13 cellular contexts compared by ENCODE assay signal in genomic region chr1:223776826-223777454, GRCh38.
DNase-seq lines count a peak whose midpoint lies in the region; ATAC-seq and TF ChIP-seq lines count a peak whose summit lies in the region.
"Had no signal": no experiment of that assay in that cellular context is flagged by ENCODE, and none has a peak within 500 bp of the region (broad histone marks: within the 10 kb centered on the region; RNA-seq: fewer than 3 reads in every experiment).

No MANE protein-coding gene starts in this region.

- no peak overlapping the region for H3K27ac ChIP-seq in endodermal cell (ENCODE audit: low read depth, low read length)
- no peak overlapping the region for H3K27ac ChIP-seq in sigmoid colon

- H3K36me3 ChIP-seq in endodermal cell (ENCODE audit: control insufficient read depth, insufficient read depth, low read length) (peaks cover 77% of the 10 kb centered on the region), sigmoid colon (peaks cover 0 to 88% (median 23%) of the 10 kb centered on the region in 4 donors)

- H3K9me3 ChIP-seq in endodermal cell (ENCODE audit: control insufficient read depth, low read length) (no peaks in the 10 kb centered on the region), sigmoid colon (no peaks in the 10 kb centered on the region)
- H3K9me3 ChIP-seq: mucosa of descending colon, upper lobe of right lung had no signal

- CTCF ChIA-PET in activated CD4-positive, alpha-beta T cell treated with anti-CD3 and anti-CD28 coated beads, Interleukin-2, amount 10 ng/mL, durations not matched to agents 7 days and 5 days (lab: Charles Lee) = interaction anchor here (1.5 kb wide), 1 partner anchor 28 kb away, joined by 3 read pairs; no protein-coding TSS in a partner anchor
- CTCF ChIA-PET in T-cell (lab: Charles Lee) = interaction anchor here in 1 of 2 donors (0.6 kb wide), 1 partner anchor 1590 kb away, joined by 3 read pairs; no protein-coding TSS in a partner anchor

- H3K9me3 Mint-ChIP-seq in activated CD4-positive, alpha-beta T cell treated with anti-CD3 and anti-CD28 coated beads, Interleukin-2, amount 10 ng/mL, durations not matched to agents 7 days and 5 days = no peaks in the 10 kb centered on the region
- H3K9me3 Mint-ChIP-seq in T-cell (no peaks in the 10 kb centered on the region), endodermal cell (no peaks in the 10 kb centered on the region)

- no peak for DNase-seq in activated CD4-positive, alpha-beta T cell treated with anti-CD3 and anti-CD28 coated beads, Interleukin-2, amount 10 ng/mL, durations not matched to agents 7 days and 5 days
- DNase-seq in activated CD4-positive, alpha-beta T cell treated with anti-CD3 and anti-CD28 coated beads for 48 hours = no peak
- DNase-seq in T-cell (no peak), endodermal cell (peak; percentile 22), sigmoid colon (peak; percentile 14), HT-29 (ENCODE audit: low spot score) (no peak), DMS53 (lab: John Stamatoyannopoulos, UW) (no peak)
- DNase-seq: DND-41, erythroblast, mucosa of descending colon, NCI-H2081, upper lobe of right lung had no signal

- intact Hi-C loops in sigmoid colon (cut with DNase I) = no loop called here

- TF ChIP-seq EP300 in sigmoid colon (IDR thresholded peaks at IDR 0.05) = no peak

- no peak overlapping the region for H3K9ac ChIP-seq in endodermal cell (ENCODE audit: extremely low read depth, low read length, poor library complexity, severe bottlenecking)

- H3K27me3 ChIP-seq in endodermal cell (ENCODE audit: control insufficient read depth, insufficient read depth, low read length, poor library complexity, severe bottlenecking) (no peaks in the 10 kb centered on the region), sigmoid colon (no peaks in the 10 kb centered on the region)
- H3K27me3 ChIP-seq: upper lobe of right lung had no signal

- H3K4me3 ChIP-seq in endodermal cell (ENCODE audit: low read length) (no peak overlapping the region), sigmoid colon (no peak overlapping the region)
- H3K4me3 ChIP-seq: mucosa of descending colon, upper lobe of right lung had no signal

- H3K4me1 ChIP-seq in endodermal cell (ENCODE audit: control insufficient read depth, insufficient read depth, low read length) = peaks cover 4% of the 10 kb centered on the region
- H3K4me1 ChIP-seq in sigmoid colon = peaks cover 0 to 9% (median 8%) of the 10 kb centered on the region in 4 donors

- POLR2A ChIA-PET in activated CD4-positive, alpha-beta T cell treated with anti-CD3 and anti-CD28 coated beads, Interleukin-2, amount 10 ng/mL, durations not matched to agents 7 days and 5 days (lab: Charles Lee) = no interaction called here
- POLR2A ChIA-PET in T-cell (lab: Charles Lee) = no interaction called here

- no peaks in the 10 kb centered on the region for H3K27me3 Mint-ChIP-seq in activated CD4-positive, alpha-beta T cell treated with anti-CD3 and anti-CD28 coated beads, Interleukin-2, amount 10 ng/mL, durations not matched to agents 7 days and 5 days
- H3K27me3 Mint-ChIP-seq in T-cell = no peaks in the 10 kb centered on the region
- no peaks in the 10 kb centered on the region for H3K27me3 Mint-ChIP-seq in endodermal cell (ENCODE audit: insufficient read depth)

- TF ChIP-seq CTCF in endodermal cell (conservative IDR thresholded peaks at IDR 0.05) (no peak), sigmoid colon (IDR thresholded peaks at IDR 0.05) (no peak)

- WGBS in endodermal cell (ENCODE audit: insufficient coverage in 1 of 2, insufficient read length in 1 of 2), 2 experiments = 86 to 89% methylated on average over 9 to 10 of the region's 10 CpGs
- WGBS in sigmoid colon, 2 donors = 84 to 87% methylated on average over 10 of the region's 10 CpGs

- H3K36me3 Mint-ChIP-seq in activated CD4-positive, alpha-beta T cell treated with anti-CD3 and anti-CD28 coated beads, Interleukin-2, amount 10 ng/mL, durations not matched to agents 7 days and 5 days (ENCODE audit: low read depth) = peaks cover 57% of the 10 kb centered on the region
- peaks cover 48% of the 10 kb centered on the region for H3K36me3 Mint-ChIP-seq in T-cell
- H3K36me3 Mint-ChIP-seq in endodermal cell (ENCODE audit: low read depth) = peaks cover 71% of the 10 kb centered on the region

- ATAC-seq in T-cell (replicated peaks in 1 of 4) (no peak), HG03378 (IDR thresholded peaks at IDR 0.05; ENCODE audit: unreplicated experiment) (no peak)

- no peak overlapping the region for H3K4me3 Mint-ChIP-seq in activated CD4-positive, alpha-beta T cell treated with anti-CD3 and anti-CD28 coated beads, Interleukin-2, amount 10 ng/mL, durations not matched to agents 7 days and 5 days
- H3K4me3 Mint-ChIP-seq in T-cell (no peak overlapping the region), endodermal cell (no peak overlapping the region)

- no peak for TF ChIP-seq POLR2A in sigmoid colon (IDR thresholded peaks at IDR 0.05)

- H3K27ac Mint-ChIP-seq in activated CD4-positive, alpha-beta T cell treated with anti-CD3 and anti-CD28 coated beads, Interleukin-2, amount 10 ng/mL, durations not matched to agents 7 days and 5 days = peak overlapping the region; percentile 33
- H3K27ac Mint-ChIP-seq in T-cell (peak overlapping the region; percentile 46 to 81), endodermal cell (peak overlapping the region; percentile 84)

- peaks cover 25% of the 10 kb centered on the region for H3K4me1 Mint-ChIP-seq in activated CD4-positive, alpha-beta T cell treated with anti-CD3 and anti-CD28 coated beads, Interleukin-2, amount 10 ng/mL, durations not matched to agents 7 days and 5 days
- H3K4me1 Mint-ChIP-seq in T-cell (peaks cover 9 to 31% (median 15%) of the 10 kb centered on the region in 3 donors), endodermal cell (peaks cover 24% of the 10 kb centered on the region)

Comparison
In these comparisons a context has a peak if more than half of its experiments do, and no peak if none do; other contexts are left out.
1. DNase-seq: peak in endodermal cell (single experiment) and sigmoid colon (single experiment); none in activated CD4-positive, alpha-beta T cell treated with anti-CD3 and anti-CD28 coated beads, Interleukin-2, amount 10 ng/mL, durations not matched to agents 7 days and 5 days (single experiment), activated CD4-positive, alpha-beta T cell treated with anti-CD3 and anti-CD28 coated beads for 48 hours (single experiment), T-cell (0 of 34), HT-29 (single experiment) and DMS53 (single experiment).
2. H3K27ac Mint-ChIP-seq: peak in every context shown above with its lines; median percentile 84 in endodermal cell; 64 in T-cell; 33 in activated CD4-positive, alpha-beta T cell treated with anti-CD3 and anti-CD28 coated beads, Interleukin-2, amount 10 ng/mL, durations not matched to agents 7 days and 5 days.